12 cellular contexts compared by ENCODE assay signal in genomic region chr15:95169701-95170459, GRCh38.
DNase-seq lines count a peak whose midpoint lies in the region; ATAC-seq and TF ChIP-seq lines count a peak whose summit lies in the region.
"Had no signal": no experiment of that assay in that cellular context is flagged by ENCODE, and none has a peak within 500 bp of the region (broad histone marks: within the 10 kb centered on the region; RNA-seq: fewer than 3 reads in every experiment).

No MANE protein-coding gene starts in this region.

- no peaks in the 10 kb centered on the region for H3K27me3 ChIP-seq in uterus
- H3K27me3 ChIP-seq: right lobe of liver had no signal

- no peaks in the 10 kb centered on the region for H3K36me3 ChIP-seq in uterus
- H3K36me3 ChIP-seq: right lobe of liver had no signal

- H3K27ac ChIP-seq in uterus: peak overlapping the region; percentile 77 to 81
- H3K27ac ChIP-seq: epithelial cell of prostate, right lobe of liver had no signal

- ATAC-seq in left ventricle myocardium superior: no peak
- ATAC-seq: activated CD8-positive, alpha-beta T cell treated with anti-CD3 and anti-CD28 coated beads for 36 hours had no signal

- TF ChIP-seq CTCF in fibroblast of mammary gland (conservative IDR thresholded peaks at IDR 0.05; ENCODE audit: control insufficient read depth, insufficient read depth, low read depth, low read length): no peak
- TF ChIP-seq CTCF in uterus (IDR thresholded peaks at IDR 0.05): no peak

- no peaks in the 10 kb centered on the region for H3K9me3 ChIP-seq in uterus
- H3K9me3 ChIP-seq: right lobe of liver had no signal

- no peak for TF ChIP-seq POLR2A in uterus (IDR thresholded peaks at IDR 0.05)

- intact Hi-C loops in uterus (cut with DNase I; ENCODE audit: low total_unique reads) (no loop called here), left ventricle myocardium superior (cut with micrococcal nuclease) (no loop called here)

- no peaks in the 10 kb centered on the region for H3K4me1 ChIP-seq in uterus
- H3K4me1 ChIP-seq: right lobe of liver had no signal

- H3K4me3 ChIP-seq in fibroblast of mammary gland (ENCODE audit: control insufficient read depth, low read depth, low read length) (peak overlapping the region; percentile 1), uterus (peak overlapping the region; percentile 4 to 17)
- H3K4me3 ChIP-seq: right lobe of liver had no signal

- DNase-seq in OCI-M1 (lab: John Stamatoyannopoulos, UW) (peak; percentile 2), fibroblast of mammary gland (ENCODE audit: low read depth) (peak; percentile 89), occipital lobe (lab: John Stamatoyannopoulos, UW) (peak; percentile 54), uterus (peak; percentile 83 to 86), left ventricle myocardium superior (no peak), NCI-H146 (lab: John Stamatoyannopoulos, UW) (no peak)
- DNase-seq in stimulated activated CD4-positive, alpha-beta T cell treated with anti-CD3 and anti-CD28 coated beads, Interleukin-15, amount 100 ng/mL, for 24 hours: no peak
- DNase-seq: activated CD8-positive, alpha-beta T cell treated with anti-CD3 and anti-CD28 coated beads for 36 hours; islet precursor cell; NCI-H748 treated with DMSO at 0.1 percent for 48 hours; right lobe of liver had no signal

Comparison
In these comparisons a context has a peak if more than half of its experiments do, and no peak if none do; other contexts are left out.
1. DNase-seq: peak in OCI-M1 (single experiment), fibroblast of mammary gland (single experiment), occipital lobe (single experiment) and uterus (2 of 2); none in stimulated activated CD4-positive, alpha-beta T cell treated with anti-CD3 and anti-CD28 coated beads, Interleukin-15, amount 100 ng/mL, for 24 hours (single experiment), left ventricle myocardium superior (single experiment) and NCI-H146 (single experiment).